ENCODE assay signal across 6 cellular contexts in the genomic region with DNA sequence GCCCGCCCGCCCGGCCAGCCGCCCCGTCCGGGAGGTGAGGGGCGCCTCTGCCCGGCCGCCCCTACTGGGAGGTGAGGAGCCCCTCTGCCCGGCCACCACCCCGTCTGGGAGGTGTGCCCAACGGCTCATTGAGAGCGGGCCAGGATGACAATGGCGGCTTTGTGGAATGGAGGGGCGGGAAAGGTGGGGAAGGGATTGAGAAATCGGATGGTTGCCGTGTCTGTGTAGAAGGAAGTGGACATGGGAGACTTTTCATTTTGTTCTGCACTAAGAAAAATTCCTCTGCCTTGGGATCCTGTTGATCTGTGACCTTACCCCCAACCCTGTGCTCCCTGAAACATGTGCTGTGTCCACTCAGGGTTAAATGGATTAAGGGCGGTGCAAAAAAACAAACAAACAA. TPM values are rescaled to one million over a fixed set of nuclear protein-coding genes. Genes with fewer than 3 reads are reported as not detected.
"Had no signal": no experiment of that assay in that cellular context is flagged by ENCODE, and none has a peak within 500 bp of the region (broad histone marks: within the 10 kb centered on the region; RNA-seq: fewer than 3 reads in every experiment).

No MANE protein-coding gene starts in this region.

RNA-seq across cellular contexts. Expression of gene WNT6, which starts 12.6 kb away (rescaled TPM):
- total RNA-seq: MCF 10A, PC-3, Peyer's patch had no signal

RNA-seq across cellular contexts. Expression of gene PRKAG3, which starts 15.4 kb away (rescaled TPM):
- total RNA-seq: MCF 10A, OCI-LY7, PC-3, Peyer's patch, Right ventricle myocardium inferior, RPMI7951 had no signal

RNA-seq across cellular contexts. Expression of gene WNT10A, which starts 33.7 kb away (rescaled TPM):
- total RNA-seq: MCF 10A, Right ventricle myocardium inferior had no signal
